In the genomic region with DNA sequence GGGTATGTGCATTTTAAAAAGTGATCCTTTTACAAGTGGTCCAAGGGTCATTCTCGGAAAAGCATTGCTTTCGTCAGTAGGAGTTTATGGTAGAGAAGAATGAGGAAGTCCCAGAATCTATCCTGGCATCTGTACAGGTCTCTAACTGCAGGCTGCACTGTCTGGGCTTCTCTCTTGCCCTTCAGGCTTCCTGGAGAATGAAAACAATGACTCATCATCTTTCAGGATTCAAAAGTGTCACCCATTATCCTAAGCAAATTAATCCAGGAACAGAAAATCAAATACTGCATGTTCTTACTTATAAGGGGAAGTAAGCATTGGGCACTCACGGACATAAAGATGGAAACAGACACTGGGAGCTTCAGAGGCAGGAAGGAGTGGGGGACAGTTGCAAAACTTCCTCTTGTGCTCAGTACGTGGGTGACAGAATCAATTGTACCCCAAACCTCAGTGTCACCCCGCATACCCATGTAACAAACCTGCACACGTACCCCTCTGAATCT, we compare ENCODE assay signal across 8 cellular contexts.
DNase-seq lines count a peak whose midpoint lies in the region; ATAC-seq and TF ChIP-seq lines count a peak whose summit lies in the region.

No MANE protein-coding gene starts in this region.

- POLR2A ChIA-PET in CD4-positive, alpha-beta memory T cell (lab: Charles Lee; ENCODE audit: partially characterized antibody), result no interaction called here

- TF ChIP-seq CTCF in mammary epithelial cell (conservative IDR thresholded peaks at IDR 0.05 in 1 of 2, IDR thresholded peaks at IDR 0.05 in 1 of 2; ENCODE audit: extremely low read depth in 1 of 2, insufficient read depth in 1 of 2, low read depth in 1 of 2, low read length in 2 of 2) (no peak), lung (IDR thresholded peaks at IDR 0.05; ENCODE audit: control extremely low read depth, extremely low read depth) (no peak), chondrocyte (IDR thresholded peaks at IDR 0.05) (no peak)

- in situ Hi-C loops in mammary epithelial cell (cut with MboI; ENCODE audit: low sequenced_read_pairs in 2 of 2), result no loop called here

- peaks cover 3% of the 10 kb centered on the region for H3K79me2 ChIP-seq in mammary epithelial cell (ENCODE audit: insufficient read depth, low read length)

- no peaks in the 10 kb centered on the region for H3K27me3 Mint-ChIP-seq in chondrocyte (ENCODE audit: low read depth)
- H3K27me3 Mint-ChIP-seq in CD4-positive, alpha-beta memory T cell, result peaks cover 13 to 19% of the 10 kb centered on the region in 2 donors

- H3K9ac ChIP-seq in mammary epithelial cell (ENCODE audit: insufficient read depth, low read length), result no peak overlapping the region

- ATAC-seq in lung (ENCODE audit: insufficient read depth, low FRiP score) (peak; percentile 76), GM19395 (IDR thresholded peaks at IDR 0.05; ENCODE audit: unreplicated experiment) (no peak), GM21367 (IDR thresholded peaks at IDR 0.05; ENCODE audit: unreplicated experiment) (no peak)

- no peak overlapping the region for H3K4me3 Mint-ChIP-seq in chondrocyte (ENCODE audit: unreplicated experiment)
- H3K4me3 Mint-ChIP-seq in CD4-positive, alpha-beta memory T cell, result no peak overlapping the region

- no TSS peak for BruUV-seq in mammary epithelial cell (replicated peaks; lab: Mats Ljungman, UMichigan)

- H3K27ac Mint-ChIP-seq in chondrocyte (ENCODE audit: unreplicated experiment), result no peak overlapping the region
- peak overlapping the region in 1 of 7 donors; percentile 71 for H3K27ac Mint-ChIP-seq in CD4-positive, alpha-beta memory T cell

- H3K4me3 ChIP-seq in MG63, result no peak overlapping the region
- no peak overlapping the region for H3K4me3 ChIP-seq in mammary epithelial cell (replicated peaks in 1 of 3; ENCODE audit: insufficient read depth in 1 of 3, low read depth in 2 of 3, low read length in 3 of 3)
- H3K4me3 ChIP-seq in lung, result no peak overlapping the region
- no peak overlapping the region for H3K4me3 ChIP-seq in CD4-positive, alpha-beta memory T cell (ENCODE audit: low read length in 2 of 2)

- intact Hi-C loops in mammary epithelial cell (cut with micrococcal nuclease), result loop anchor here (5.0 kb wide), 3 partner anchors 53 to 127 kb away; no protein-coding TSS in a partner anchor
- intact Hi-C loops in CD4-positive, alpha-beta memory T cell (cut with micrococcal nuclease), result no loop called here

- dilution Hi-C loops in mammary epithelial cell (cut with HindIII; ENCODE audit: low sequenced_read_pairs), result no loop called here

- CTCF ChIA-PET in mammary epithelial cell (lab: Charles Lee; ENCODE audit: low non-redundant PET), result no interaction called here
- CTCF ChIA-PET in CD4-positive, alpha-beta memory T cell (lab: Charles Lee; ENCODE audit: partially characterized antibody), result no interaction called here

- no peaks in the 10 kb centered on the region for H4K20me1 ChIP-seq in mammary epithelial cell (ENCODE audit: insufficient read depth, low read length)

- H3K27me3 ChIP-seq in MG63 (no peaks in the 10 kb centered on the region), mammary epithelial cell (ENCODE audit: insufficient read depth, low read length) (no peaks in the 10 kb centered on the region), lung (ENCODE audit: control insufficient read depth, insufficient read depth) (no peaks in the 10 kb centered on the region)
- no peaks in the 10 kb centered on the region for H3K27me3 ChIP-seq in CD4-positive, alpha-beta memory T cell (ENCODE audit: insufficient read depth, low read length)

- peak; percentile 68 for DNase-seq in AG08396 (ENCODE audit: low spot score)
- DNase-seq in MG63, result peak; percentile 68
- DNase-seq in mammary epithelial cell, result peak; percentile 60
- DNase-seq in lung (ENCODE audit: low spot score), result peak; percentile 62
- DNase-seq in chondrocyte (ENCODE audit: low spot score), result no peak
- DNase-seq in CD4-positive, alpha-beta memory T cell, result no peak

- H3K27ac ChIP-seq in mammary epithelial cell (ENCODE audit: insufficient read depth, low read depth, low read length) (no peak overlapping the region), lung (ENCODE audit: low read depth in 1 of 2, low read length in 1 of 2) (peak overlapping the region in 1 of 2 donors; percentile 96)
- H3K27ac ChIP-seq in CD4-positive, alpha-beta memory T cell (ENCODE audit: low read depth, low read length), result no peak overlapping the region

- H3K36me3 ChIP-seq in MG63 (no peaks in the 10 kb centered on the region), mammary epithelial cell (ENCODE audit: insufficient read depth, low read length) (no peaks in the 10 kb centered on the region), lung (ENCODE audit: control insufficient read depth in 2 of 2, insufficient read depth in 2 of 2, low read length in 2 of 2) (no peaks in the 10 kb centered on the region)
- no peaks in the 10 kb centered on the region for H3K36me3 ChIP-seq in CD4-positive, alpha-beta memory T cell (ENCODE audit: insufficient read depth, low read length)

- peaks cover 4% of the 10 kb centered on the region for H3K9me3 Mint-ChIP-seq in chondrocyte (ENCODE audit: low read depth)
- peaks cover 0 to 2% (median 0%) of the 10 kb centered on the region in 8 donors for H3K9me3 Mint-ChIP-seq in CD4-positive, alpha-beta memory T cell

- no peak overlapping the region for H2AFZ ChIP-seq in mammary epithelial cell (ENCODE audit: low read depth, low read length)

- peaks cover 54% of the 10 kb centered on the region for H3K4me1 ChIP-seq in mammary epithelial cell (ENCODE audit: insufficient read depth, low read length)
- H3K4me1 ChIP-seq in lung (ENCODE audit: control insufficient read depth in 2 of 2, insufficient read depth in 2 of 2, low read length in 2 of 2), result peaks cover 0 to 15% of the 10 kb centered on the region in 2 donors
- no peaks in the 10 kb centered on the region for H3K4me1 ChIP-seq in CD4-positive, alpha-beta memory T cell (ENCODE audit: insufficient read depth, low read length)

- no peaks in the 10 kb centered on the region for H3K9me3 ChIP-seq in MG63
- H3K9me3 ChIP-seq in mammary epithelial cell (replicated peaks; ENCODE audit: insufficient read depth, low read length), result no peaks in the 10 kb centered on the region
- no peaks in the 10 kb centered on the region for H3K9me3 ChIP-seq in lung (ENCODE audit: control insufficient read depth in 2 of 2, insufficient read depth in 1 of 2, low read length in 1 of 2)
- no peaks in the 10 kb centered on the region for H3K9me3 ChIP-seq in CD4-positive, alpha-beta memory T cell (ENCODE audit: control insufficient read depth in 1 of 2, low read length in 2 of 2)

- peaks cover 29% of the 10 kb centered on the region for H3K4me1 Mint-ChIP-seq in chondrocyte (ENCODE audit: low read depth)
- no peaks in the 10 kb centered on the region for H3K4me1 Mint-ChIP-seq in CD4-positive, alpha-beta memory T cell

- H3K4me2 ChIP-seq in mammary epithelial cell (ENCODE audit: insufficient read depth, low read depth, low read length), result peak overlapping the region; percentile 44

- 32% methylated on average over 5 of the region's 6 CpGs for WGBS in mammary epithelial cell (ENCODE audit: low coverage, missing lambda C conversion rate)
- 15 to 27% methylated on average over 6 of the region's 6 CpGs for WGBS in lung, 2 donors

- peaks cover 3% of the 10 kb centered on the region for H3K36me3 Mint-ChIP-seq in chondrocyte (ENCODE audit: low read depth)
- H3K36me3 Mint-ChIP-seq in CD4-positive, alpha-beta memory T cell, result no peaks in the 10 kb centered on the region

Comparison
In these comparisons a context has a peak if more than half of its experiments do, and no peak if none do; other contexts are left out.
1. DNase-seq: peak in AG08396 (single experiment), MG63 (single experiment), mammary epithelial cell (single experiment) and lung (single experiment); none in chondrocyte (single experiment) and CD4-positive, alpha-beta memory T cell (0 of 5).